In the genomic region with DNA sequence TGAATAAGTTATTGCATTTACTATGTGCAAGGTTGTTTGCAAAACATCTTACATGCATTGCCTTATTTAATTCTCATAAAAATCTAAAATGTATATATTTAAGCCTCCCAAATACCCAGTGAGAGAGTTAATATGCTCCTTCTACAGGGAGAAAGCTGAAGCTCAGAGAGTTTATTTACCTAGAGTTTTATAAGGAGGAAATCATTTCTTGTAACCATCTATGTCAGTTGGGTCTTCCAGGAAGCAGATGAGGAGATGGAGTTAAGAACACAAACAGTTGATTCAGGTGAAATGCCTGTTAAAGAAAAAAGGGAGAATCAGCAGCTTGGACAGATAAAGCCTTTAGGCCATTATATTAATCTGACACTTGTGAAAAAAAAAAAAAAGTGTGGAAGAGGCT, we compare ENCODE assay signal across 20 cellular contexts.
"Had no signal": no experiment of that assay in that cellular context is flagged by ENCODE, and none has a peak within 500 bp of the region (broad histone marks: within the 10 kb centered on the region; RNA-seq: fewer than 3 reads in every experiment).

No MANE protein-coding gene starts in this region.

- H3K4me1 ChIP-seq: suprapubic skin, upper lobe of right lung had no signal

- H3K27me3 ChIP-seq: ovary, suprapubic skin, tibial artery, upper lobe of right lung had no signal

- H3K9me3 ChIP-seq: left ventricle myocardium inferior, ovary, suprapubic skin, thoracic aorta, tibial artery, upper lobe of right lung had no signal

- H3K36me3 ChIP-seq: left ventricle myocardium inferior, ovary, suprapubic skin, thoracic aorta, tibial artery, upper lobe of right lung had no signal

- ATAC-seq: naive thymus-derived CD4-positive, alpha-beta T cell; natural killer cell treated with Interleukin-12 subunit alpha and Interleukin-12 subunit beta and Interleukin-15 and Interleukin-18, amount 100 ng/mL, for 72 hours; sciatic nerve; stimulated activated effector memory CD8-positive, alpha-beta T cell treated with anti-CD3 and anti-CD28 coated beads, Interleukin-12 subunit alpha, Interleukin-12 subunit beta, amount 100 ng/mL, for 72 hours had no signal

- H3K27ac ChIP-seq: left ventricle myocardium inferior, ovary, skin epidermis, suprapubic skin, thoracic aorta, tibial artery, upper lobe of right lung had no signal

- H3K4me3 ChIP-seq: left ventricle myocardium inferior, lung, ovary, skin epidermis, suprapubic skin, thoracic aorta, tibial artery, upper lobe of right lung had no signal

- DNase-seq: hypothalamus; immature natural killer cell; kidney; left ventricle myocardium inferior; mesendoderm; naive thymus-derived CD4-positive, alpha-beta T cell; ovary; right cardiac atrium; stimulated activated CD4-positive, alpha-beta T cell treated with anti-CD3 and anti-CD28 coated beads, Interleukin-4, amount 100 ng/mL, for 24 hours; stimulated activated naive CD4-positive, alpha-beta T cell; tibial artery; trophoblast cell; upper lobe of right lung had no signal
